3 cellular contexts compared by ENCODE assay signal in the genomic region with DNA sequence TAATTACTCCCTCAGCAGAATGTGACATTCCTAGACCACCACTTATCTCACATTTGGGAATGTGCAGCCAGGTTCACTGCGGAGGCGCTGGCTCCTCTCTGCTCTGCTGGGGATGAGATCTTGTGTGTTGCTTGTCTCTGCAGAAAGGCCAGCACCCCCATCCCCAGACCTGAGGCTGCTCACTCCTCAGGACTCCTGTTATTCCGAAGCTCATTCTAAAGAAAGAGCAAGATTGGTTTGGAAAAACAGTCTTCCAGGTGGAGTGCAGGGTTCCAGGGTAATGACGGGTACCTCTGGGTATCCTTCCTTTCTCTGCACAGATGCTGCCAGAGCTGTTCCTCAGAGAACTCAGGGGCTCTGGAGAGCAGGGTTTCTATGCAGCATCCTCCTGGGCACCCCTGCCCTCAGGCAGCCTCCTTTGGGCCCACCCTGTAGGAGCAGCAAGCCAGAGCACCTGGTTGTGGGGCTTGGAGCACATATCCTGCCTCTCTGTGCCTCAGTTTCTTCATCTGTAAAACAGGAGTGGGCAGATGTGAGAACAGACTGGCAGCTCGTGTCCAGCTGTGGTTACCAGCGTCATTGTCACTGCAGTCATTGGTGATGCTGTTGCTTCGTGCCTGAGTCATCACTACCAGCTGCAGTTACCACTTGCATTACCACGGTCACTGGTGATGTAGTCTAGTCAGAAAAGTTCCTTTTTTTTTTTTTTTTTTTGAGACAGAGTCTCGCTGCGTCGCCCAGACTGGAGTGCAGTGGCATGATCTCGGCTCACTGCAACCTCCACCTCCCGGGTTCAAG.
TF ChIP-seq lines count a peak whose summit lies in the region.

No MANE protein-coding gene starts in this region.

TF ChIP-seq in GM12891, 5 proteins besides CTCF, POLR2A, EP300 and RAD21:
- no peak for TF ChIP-seq TAF1 (IDR thresholded peaks at IDR 0.05; ENCODE audit: low read depth, low read length)
- TF ChIP-seq POLR2AphosphoS5 (IDR thresholded peaks at IDR 0.05; ENCODE audit: low read depth, low read length): no peak
- TF ChIP-seq POU2F2 (IDR thresholded peaks at IDR 0.05; ENCODE audit: low read depth, low read length): no peak
- no peak for TF ChIP-seq PAX5 (IDR thresholded peaks at IDR 0.05; ENCODE audit: insufficient read depth, low read length, severe bottlenecking)
- no peak for TF ChIP-seq SPI1 (IDR thresholded peaks at IDR 0.05; ENCODE audit: low read depth, low read length)

TF ChIP-seq in HEK293T, 16 proteins besides CTCF, POLR2A, EP300 and RAD21:
- no peak for TF ChIP-seq SP1 (IDR thresholded peaks at IDR 0.05)
- no peak for TF ChIP-seq ZNF384 (IDR thresholded peaks at IDR 0.05)
- TF ChIP-seq BHLHE40 (IDR thresholded peaks at IDR 0.05; ENCODE audit: borderline replicate concordance): no peak
- TF ChIP-seq FOXK2 (IDR thresholded peaks at IDR 0.05): no peak
- TF ChIP-seq LEF1 (IDR thresholded peaks at IDR 0.05; ENCODE audit: borderline replicate concordance): no peak
- no peak for TF ChIP-seq FOXA1 (IDR thresholded peaks at IDR 0.05)
- no peak for TF ChIP-seq HDGF (IDR thresholded peaks at IDR 0.05; ENCODE audit: borderline replicate concordance)
- TF ChIP-seq ELF4 (IDR thresholded peaks at IDR 0.05): no peak
- no peak for TF ChIP-seq L3MBTL2 (conservative IDR thresholded peaks at IDR 0.05)
- no peak for TF ChIP-seq TARDBP (IDR thresholded peaks at IDR 0.05)
- no peak for TF ChIP-seq ARNT (IDR thresholded peaks at IDR 0.05)
- TF ChIP-seq NFRKB (IDR thresholded peaks at IDR 0.05): no peak
- TF ChIP-seq FOXM1 (IDR thresholded peaks at IDR 0.05; ENCODE audit: borderline replicate concordance): no peak
- TF ChIP-seq, protein P1, sequence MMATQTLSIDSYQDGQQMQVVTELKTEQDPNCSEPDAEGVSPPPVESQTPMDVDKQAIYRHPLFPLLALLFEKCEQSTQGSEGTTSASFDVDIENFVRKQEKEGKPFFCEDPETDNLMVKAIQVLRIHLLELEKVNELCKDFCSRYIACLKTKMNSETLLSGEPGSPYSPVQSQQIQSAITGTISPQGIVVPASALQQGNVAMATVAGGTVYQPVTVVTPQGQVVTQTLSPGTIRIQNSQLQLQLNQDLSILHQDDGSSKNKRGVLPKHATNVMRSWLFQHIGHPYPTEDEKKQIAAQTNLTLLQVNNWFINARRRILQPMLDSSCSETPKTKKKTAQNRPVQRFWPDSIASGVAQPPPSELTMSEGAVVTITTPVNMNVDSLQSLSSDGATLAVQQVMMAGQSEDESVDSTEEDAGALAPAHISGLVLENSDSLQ (IDR thresholded peaks at IDR 0.05): no peak
- TF ChIP-seq CTBP1 (IDR thresholded peaks at IDR 0.05; ENCODE audit: borderline replicate concordance): no peak
- no peak for TF ChIP-seq SUZ12 (IDR thresholded peaks at IDR 0.05)

TF ChIP-seq in HepG2, 621 proteins besides CTCF, POLR2A, EP300 and RAD21:
- TF ChIP-seq FOXC1 (CRISPR knock-in tag; IDR thresholded peaks at IDR 0.05; ENCODE audit: borderline replicate concordance): no peak
- TF ChIP-seq ZNF891 (CRISPR knock-in tag; IDR thresholded peaks at IDR 0.05): no peak
- TF ChIP-seq XBP1 (CRISPR knock-in tag; IDR thresholded peaks at IDR 0.05): no peak
- TF ChIP-seq RFXAP (CRISPR knock-in tag; IDR thresholded peaks at IDR 0.05; ENCODE audit: borderline replicate concordance): no peak
- no peak for TF ChIP-seq ZNF589 (CRISPR knock-in tag; conservative IDR thresholded peaks at IDR 0.05)
- TF ChIP-seq ZBTB37 (CRISPR knock-in tag; IDR thresholded peaks at IDR 0.05): no peak
- TF ChIP-seq SNAPC5 (CRISPR knock-in tag; IDR thresholded peaks at IDR 0.05; ENCODE audit: borderline replicate concordance): no peak
- no peak for TF ChIP-seq ZNF17 (CRISPR knock-in tag; IDR thresholded peaks at IDR 0.05)
- no peak for TF ChIP-seq CEBPG (CRISPR knock-in tag; IDR thresholded peaks at IDR 0.05)
- TF ChIP-seq ZFP36L2 (CRISPR knock-in tag; IDR thresholded peaks at IDR 0.05): no peak
- TF ChIP-seq FLYWCH1 (CRISPR knock-in tag; IDR thresholded peaks at IDR 0.05): no peak
- TF ChIP-seq TFAP4 (IDR thresholded peaks at IDR 0.05; ENCODE audit: borderline replicate concordance, low read depth): no peak
TF ChIP-seq in HepG2: peak in this region for 0.
